Comparison of ENCODE assay signal across 24 cellular contexts in genomic region chr21:33262921-33263320, GRCh38. TPM values are rescaled to one million over a fixed set of nuclear protein-coding genes. Genes with fewer than 3 reads are reported as not detected.
DNase-seq lines count a peak whose midpoint lies in the region; ATAC-seq and TF ChIP-seq lines count a peak whose summit lies in the region.
"Had no signal": no experiment of that assay in that cellular context is flagged by ENCODE, and none has a peak within 500 bp of the region (broad histone marks: within the 10 kb centered on the region; RNA-seq: fewer than 3 reads in every experiment).

No MANE protein-coding gene starts in this region.

- no peaks in the 10 kb centered on the region for H3K27me3 ChIP-seq in upper lobe of left lung
- H3K27me3 ChIP-seq: MG63 had no signal

- TF ChIP-seq EP300 in upper lobe of left lung (IDR thresholded peaks at IDR 0.05) = no peak

- ATAC-seq in activated T-cell treated with anti-CD3 and anti-CD28 coated beads, Interleukin-2, amount 50 U/mL, for 4 hours = no peak
- ATAC-seq in T-helper 17 cell = no peak
- no peak for ATAC-seq in memory B cell (ENCODE audit: low read depth)
- ATAC-seq in stimulated activated memory B cell treated with anti-CD40 and anti-IgM and Interleukin-4, amounts not matched to agents 10 μg/mL and 1 μg/mL and 100 μg/mL, for 72 hours = no peak
- ATAC-seq in upper lobe of left lung (ENCODE audit: low FRiP score in 2 of 2) = no peak
- no peak for ATAC-seq in HG03439 (IDR thresholded peaks at IDR 0.05; ENCODE audit: unreplicated experiment)
- ATAC-seq: GM23338, PC-3 had no signal

- H3K9me3 Mint-ChIP-seq in activated T-cell treated with anti-CD3 and anti-CD28 coated beads, Interleukin-2, amount 50 U/mL, for 24 hours = no peaks in the 10 kb centered on the region
- no peaks in the 10 kb centered on the region for H3K9me3 Mint-ChIP-seq in activated T-cell treated with anti-CD3 and anti-CD28 coated beads, Interleukin-2, amount 50 U/mL, for 4 hours
- no peaks in the 10 kb centered on the region for H3K9me3 Mint-ChIP-seq in memory B cell
- H3K9me3 Mint-ChIP-seq in stimulated activated memory B cell treated with anti-CD40 and anti-IgM and Interleukin-4, amounts not matched to agents 10 μg/mL and 1 μg/mL and 100 μg/mL, for 72 hours = no peaks in the 10 kb centered on the region
- H3K9me3 Mint-ChIP-seq: GM23338 had no signal

- H3K9me3 ChIP-seq in T-helper 17 cell (ENCODE audit: control insufficient read depth, low read length, poor library complexity, severe bottlenecking) (no peaks in the 10 kb centered on the region), upper lobe of left lung (no peaks in the 10 kb centered on the region)
- H3K9me3 ChIP-seq: MG63 had no signal

- H3K36me3 Mint-ChIP-seq in activated T-cell treated with anti-CD3 and anti-CD28 coated beads, Interleukin-2, amount 50 U/mL, for 24 hours (ENCODE audit: low read depth) = peaks cover 63% of the 10 kb centered on the region
- peaks cover 17% of the 10 kb centered on the region for H3K36me3 Mint-ChIP-seq in activated T-cell treated with anti-CD3 and anti-CD28 coated beads, Interleukin-2, amount 50 U/mL, for 4 hours (ENCODE audit: insufficient read depth)
- H3K36me3 Mint-ChIP-seq in T-helper 17 cell (ENCODE audit: low read depth) = peaks cover 8% of the 10 kb centered on the region
- H3K36me3 Mint-ChIP-seq in memory B cell = peaks cover 11% of the 10 kb centered on the region
- peaks cover 32% of the 10 kb centered on the region for H3K36me3 Mint-ChIP-seq in stimulated activated memory B cell treated with anti-CD40 and anti-IgM and Interleukin-4, amounts not matched to agents 10 μg/mL and 1 μg/mL and 100 μg/mL, for 72 hours

- no peak overlapping the region for H3K27ac ChIP-seq in upper lobe of left lung
- H3K27ac ChIP-seq: 22Rv1 had no signal

- 94 to 96% methylated on average over 10 to 11 of the region's 11 CpGs for WGBS in upper lobe of left lung, 2 donors

- no peak overlapping the region for H3K4me3 Mint-ChIP-seq in activated T-cell treated with anti-CD3 and anti-CD28 coated beads, Interleukin-2, amount 50 U/mL, for 24 hours
- no peak overlapping the region for H3K4me3 Mint-ChIP-seq in activated T-cell treated with anti-CD3 and anti-CD28 coated beads, Interleukin-2, amount 50 U/mL, for 4 hours
- H3K4me3 Mint-ChIP-seq in T-helper 17 cell (no peak overlapping the region), memory B cell (no peak overlapping the region)
- H3K4me3 Mint-ChIP-seq in stimulated activated memory B cell treated with anti-CD40 and anti-IgM and Interleukin-4, amounts not matched to agents 10 μg/mL and 1 μg/mL and 100 μg/mL, for 72 hours = no peak overlapping the region
- H3K4me3 Mint-ChIP-seq: CD4-positive, alpha-beta memory T cell; GM23338; H9 had no signal

- peak overlapping the region; percentile 44 for H3K27ac Mint-ChIP-seq in activated T-cell treated with anti-CD3 and anti-CD28 coated beads, Interleukin-2, amount 50 U/mL, for 24 hours
- H3K27ac Mint-ChIP-seq in T-helper 17 cell (peak overlapping the region; percentile 97), memory B cell (peak overlapping the region; percentile 45)
- peak overlapping the region; percentile 63 for H3K27ac Mint-ChIP-seq in stimulated activated memory B cell treated with anti-CD40 and anti-IgM and Interleukin-4, amounts not matched to agents 10 μg/mL and 1 μg/mL and 100 μg/mL, for 72 hours
- H3K27ac Mint-ChIP-seq: GM23338, H9 had no signal

- no peak for TF ChIP-seq POLR2A in upper lobe of left lung (IDR thresholded peaks at IDR 0.05)

- no peak overlapping the region for H3K4me3 ChIP-seq in upper lobe of left lung
- H3K4me3 ChIP-seq: GM23338, MG63 had no signal

- H3K27me3 Mint-ChIP-seq in activated T-cell treated with anti-CD3 and anti-CD28 coated beads, Interleukin-2, amount 50 U/mL, for 24 hours = no peaks in the 10 kb centered on the region
- no peaks in the 10 kb centered on the region for H3K27me3 Mint-ChIP-seq in activated T-cell treated with anti-CD3 and anti-CD28 coated beads, Interleukin-2, amount 50 U/mL, for 4 hours (ENCODE audit: low read depth)
- no peaks in the 10 kb centered on the region for H3K27me3 Mint-ChIP-seq in T-helper 17 cell
- H3K27me3 Mint-ChIP-seq in memory B cell = no peaks in the 10 kb centered on the region
- no peaks in the 10 kb centered on the region for H3K27me3 Mint-ChIP-seq in stimulated activated memory B cell treated with anti-CD40 and anti-IgM and Interleukin-4, amounts not matched to agents 10 μg/mL and 1 μg/mL and 100 μg/mL, for 72 hours
- H3K27me3 Mint-ChIP-seq: CD4-positive, alpha-beta memory T cell had no signal

- no peak for DNase-seq in activated T-cell treated with anti-CD3 and anti-CD28 coated beads, Interleukin-2, amount 50 U/mL, for 24 hours
- DNase-seq in activated T-cell treated with anti-CD3 and anti-CD28 coated beads, Interleukin-2, amount 50 U/mL, for 4 hours = no peak
- DNase-seq in T-helper 17 cell = no peak
- DNase-seq in memory B cell (ENCODE audit: low spot score in 2 of 2) = no peak
- no peak for DNase-seq in anterior cingulate cortex (lab: John Stamatoyannopoulos, UW)
- DNase-seq in upper lobe of left lung = no peak
- DNase-seq: ACHN; CD4-positive, alpha-beta memory T cell; COR-L47; DMS53; GDM1; H9; IMR-90; KG1; MG63; NCI-H2029; NCI-H446; NCI-H82; NK-92 treated with Interleukin-12 subunit alpha and Interleukin-12 subunit beta, amount 100 ng/mL, for 24 hours; PC-3 had no signal

- H3K36me3 ChIP-seq in upper lobe of left lung = peaks cover 2 to 47% (median 15%) of the 10 kb centered on the region in 4 donors

- H3K4me1 ChIP-seq in upper lobe of left lung = peaks cover 13 to 26% (median 17%) of the 10 kb centered on the region in 4 donors

- no peak for TF ChIP-seq CTCF in upper lobe of left lung (IDR thresholded peaks at IDR 0.05)

- peaks cover 63% of the 10 kb centered on the region for H3K4me1 Mint-ChIP-seq in activated T-cell treated with anti-CD3 and anti-CD28 coated beads, Interleukin-2, amount 50 U/mL, for 24 hours (ENCODE audit: low read depth)
- H3K4me1 Mint-ChIP-seq in activated T-cell treated with anti-CD3 and anti-CD28 coated beads, Interleukin-2, amount 50 U/mL, for 4 hours (ENCODE audit: low read depth) = peaks cover 63% of the 10 kb centered on the region
- H3K4me1 Mint-ChIP-seq in T-helper 17 cell = peaks cover 41% of the 10 kb centered on the region
- H3K4me1 Mint-ChIP-seq in memory B cell = peaks cover 24% of the 10 kb centered on the region
- peaks cover 46% of the 10 kb centered on the region for H3K4me1 Mint-ChIP-seq in stimulated activated memory B cell treated with anti-CD40 and anti-IgM and Interleukin-4, amounts not matched to agents 10 μg/mL and 1 μg/mL and 100 μg/mL, for 72 hours

RNA-seq across cellular contexts. Expression of gene IL10RB, which starts 3.2 kb away (rescaled TPM):
- total RNA-seq in activated T-cell treated with anti-CD3 and anti-CD28 coated beads, Interleukin-2, amount 50 U/mL, for 4 hours = 10 to 100 TPM in 2 of 3 donors, 1 to 10 TPM in 1; 9.3 to 11.6 (median 10.2) TPM
- total RNA-seq in T-helper 17 cell (10 to 100 TPM; 17.0 to 18.9 TPM), upper lobe of left lung (10 to 100 TPM; 11.5 to 49.2 (median 41.0) TPM)

RNA-seq across cellular contexts. Expression of gene IFNAR2, which starts 33.2 kb away (rescaled TPM):
- total RNA-seq in activated T-cell treated with anti-CD3 and anti-CD28 coated beads, Interleukin-2, amount 50 U/mL, for 4 hours = 10 to 100 TPM; 13.9 to 20.2 (median 14.7) TPM
- total RNA-seq in T-helper 17 cell (10 to 100 TPM; 40.5 to 48.1 TPM), upper lobe of left lung (10 to 100 TPM; 10.5 to 36.0 (median 22.3) TPM)

Comparison
In these comparisons a context has a peak if more than half of its experiments do, and no peak if none do; other contexts are left out.
1. H3K27ac Mint-ChIP-seq: peak in every context shown above with its lines; median percentile 97 in T-helper 17 cell; 63 in stimulated activated memory B cell treated with anti-CD40 and anti-IgM and Interleukin-4, amounts not matched to agents 10 μg/mL and 1 μg/mL and 100 μg/mL, for 72 hours; 45 in memory B cell; 44 in activated T-cell treated with anti-CD3 and anti-CD28 coated beads, Interleukin-2, amount 50 U/mL, for 24 hours.